ENCODE assay signal across 18 cellular contexts in the genomic region with DNA sequence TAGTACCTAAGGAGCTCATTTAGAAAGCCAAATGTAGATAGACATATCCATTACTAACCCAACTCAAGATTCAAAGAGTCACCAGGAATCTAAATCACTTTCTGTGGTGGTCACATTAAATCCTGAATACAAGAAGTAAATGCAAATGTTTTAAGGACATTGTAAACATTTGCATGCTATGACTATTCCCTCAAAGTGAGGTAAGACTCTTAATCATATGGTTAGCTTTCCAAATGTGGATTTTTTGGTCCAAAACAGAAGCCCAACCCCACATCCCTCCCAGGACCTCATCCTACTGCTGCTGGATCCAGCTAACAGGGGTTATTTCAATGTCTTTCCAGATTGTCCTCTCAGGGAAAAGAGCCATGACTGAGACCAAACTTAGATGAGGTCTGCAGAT.
DNase-seq lines count a peak whose midpoint lies in the region; ATAC-seq, FAIRE-seq and TF ChIP-seq lines count a peak whose summit lies in the region.
"Had no signal": no experiment of that assay in that cellular context is flagged by ENCODE, and none has a peak within 500 bp of the region (broad histone marks: within the 10 kb centered on the region; RNA-seq: fewer than 3 reads in every experiment).

No MANE protein-coding gene starts in this region.

- 0 out of 2 replicates have a peak, but pooled peaks cover 16% of the 10 kb centered on the region for H3K36me3 ChIP-seq in GM23248 (ENCODE audit: low read depth)
- no peaks in the 10 kb centered on the region for H3K36me3 ChIP-seq in astrocyte (ENCODE audit: insufficient read depth, low read length)
- H3K36me3 ChIP-seq: BLaER1 treated with 17β-estradiol and CSF1 and Interleukin-3, amounts not matched to agents 10 nM and 100 nM; HAP-1 had no signal

- H2AFZ ChIP-seq in GM23248 (no peak overlapping the region), astrocyte (ENCODE audit: low read depth, low read length) (no peak overlapping the region)

- CTCF ChIA-PET in activated CD4-positive, alpha-beta memory T cell treated with anti-CD3 and anti-CD28 coated beads for 36 hours (lab: Charles Lee), result no interaction called here

- H3K27me3 ChIP-seq in GM23248 (replicated peaks; ENCODE audit: insufficient read depth) (no peaks in the 10 kb centered on the region), astrocyte (ENCODE audit: insufficient read depth, low read length) (no peaks in the 10 kb centered on the region)
- H3K27me3 ChIP-seq: BLaER1 treated with 17β-estradiol and CSF1 and Interleukin-3, amounts not matched to agents 10 nM and 100 nM had no signal

- H3K27ac Mint-ChIP-seq in astrocyte (ENCODE audit: unreplicated experiment), result no peak overlapping the region
- no peak overlapping the region for H3K27ac Mint-ChIP-seq in activated CD4-positive, alpha-beta memory T cell treated with anti-CD3 and anti-CD28 coated beads for 36 hours
- H3K27ac Mint-ChIP-seq: B cell; CD4-positive, CD25-positive, alpha-beta regulatory T cell; CD8-positive, alpha-beta memory T cell had no signal

- peaks cover 2% of the 10 kb centered on the region for H3K9me3 Mint-ChIP-seq in astrocyte (ENCODE audit: unreplicated experiment)
- H3K9me3 Mint-ChIP-seq in activated CD4-positive, alpha-beta memory T cell treated with anti-CD3 and anti-CD28 coated beads for 36 hours, result no peaks in the 10 kb centered on the region

- peaks cover 12% of the 10 kb centered on the region for H3K36me3 Mint-ChIP-seq in astrocyte (ENCODE audit: low read depth, unreplicated experiment)
- H3K36me3 Mint-ChIP-seq in activated CD4-positive, alpha-beta memory T cell treated with anti-CD3 and anti-CD28 coated beads for 36 hours, result no peaks in the 10 kb centered on the region
- H3K36me3 Mint-ChIP-seq: CD4-positive, CD25-positive, alpha-beta regulatory T cell; CD8-positive, alpha-beta memory T cell had no signal

- DNase-seq in GM23248 (peak; percentile 54), astrocyte (ENCODE audit: low read depth) (peak; percentile 20), fibroblast of the aortic adventitia (ENCODE audit: low read depth) (peak; percentile 17)
- no peak for DNase-seq in stimulated activated CD4-positive, alpha-beta T cell treated with anti-CD3 and anti-CD28 coated beads, Interleukin-4, amount 100 ng/mL, for 24 hours
- DNase-seq in activated CD4-positive, alpha-beta memory T cell treated with anti-CD3 and anti-CD28 coated beads for 36 hours, result no peak
- DNase-seq: CD4-positive, CD25-positive, alpha-beta regulatory T cell; CD8-positive, alpha-beta memory T cell; COR-L47; DMS 273 treated with DMSO at 0.1 percent for 48 hours; DMS53; DND-41; EL had no signal

- no peak overlapping the region for H3K4me3 ChIP-seq in GM23248
- H3K4me3 ChIP-seq in astrocyte (ENCODE audit: insufficient read depth, low read depth, low read length), result no peak overlapping the region
- H3K4me3 ChIP-seq in fibroblast of the aortic adventitia (ENCODE audit: low read depth, low read length), result no peak overlapping the region
- H3K4me3 ChIP-seq: BLaER1 treated with 17β-estradiol and CSF1 and Interleukin-3, amounts not matched to agents 10 nM and 100 nM; GM12878; HAP-1 had no signal

- peaks cover 10% of the 10 kb centered on the region; the same call in 1 of the 2 replicates for H3K4me1 ChIP-seq in GM23248 (ENCODE audit: insufficient read depth)
- no peaks in the 10 kb centered on the region for H3K4me1 ChIP-seq in astrocyte (ENCODE audit: insufficient read depth, low read length)
- H3K4me1 ChIP-seq: BLaER1 treated with 17β-estradiol and CSF1 and Interleukin-3, amounts not matched to agents 10 nM and 100 nM; HAP-1 had no signal

- TF ChIP-seq CTCF in astrocyte (IDR thresholded peaks at IDR 0.05; ENCODE audit: insufficient read depth, low read depth, low read length) (no peak), fibroblast of the aortic adventitia (IDR thresholded peaks at IDR 0.05; ENCODE audit: insufficient read depth, low read length) (no peak)

- H3K4me1 Mint-ChIP-seq in astrocyte (ENCODE audit: low read depth, unreplicated experiment), result peaks cover 6% of the 10 kb centered on the region
- peaks cover 6% of the 10 kb centered on the region for H3K4me1 Mint-ChIP-seq in activated CD4-positive, alpha-beta memory T cell treated with anti-CD3 and anti-CD28 coated beads for 36 hours (ENCODE audit: low read depth)
- H3K4me1 Mint-ChIP-seq: B cell; CD4-positive, CD25-positive, alpha-beta regulatory T cell had no signal

- no peaks in the 10 kb centered on the region for H4K20me1 ChIP-seq in GM23248 (ENCODE audit: insufficient read depth)
- no peaks in the 10 kb centered on the region for H4K20me1 ChIP-seq in astrocyte (ENCODE audit: insufficient read depth, low read length)
- H4K20me1 ChIP-seq: BLaER1 treated with 17β-estradiol and CSF1 and Interleukin-3, amounts not matched to agents 10 nM and 100 nM had no signal

- POLR2A ChIA-PET in activated CD4-positive, alpha-beta memory T cell treated with anti-CD3 and anti-CD28 coated beads for 36 hours (lab: Charles Lee), result no interaction called here

- in situ Hi-C loops in GM23248 (cut with MboI), result no loop called here

- no peak overlapping the region for H3K4me3 Mint-ChIP-seq in astrocyte (ENCODE audit: unreplicated experiment)
- H3K4me3 Mint-ChIP-seq in activated CD4-positive, alpha-beta memory T cell treated with anti-CD3 and anti-CD28 coated beads for 36 hours, result no peak overlapping the region
- H3K4me3 Mint-ChIP-seq: B cell; CD4-positive, CD25-positive, alpha-beta regulatory T cell; CD8-positive, alpha-beta memory T cell had no signal

- ATAC-seq in HG02642 (IDR thresholded peaks at IDR 0.05; ENCODE audit: poor library complexity, unreplicated experiment), result no peak
- ATAC-seq: GM12878 had no signal

- H3K9ac ChIP-seq in GM23248, result no peak overlapping the region
- no peak overlapping the region for H3K9ac ChIP-seq in astrocyte (ENCODE audit: low read length)
- H3K9ac ChIP-seq: BLaER1 treated with 17β-estradiol and CSF1 and Interleukin-3, amounts not matched to agents 10 nM and 100 nM had no signal

- H3K4me2 ChIP-seq in GM23248 (ENCODE audit: unreplicated experiment) (peak overlapping the region; percentile 11), astrocyte (ENCODE audit: low read length) (no peak overlapping the region)
- H3K4me2 ChIP-seq: BLaER1 treated with 17β-estradiol and CSF1 and Interleukin-3, amounts not matched to agents 10 nM and 100 nM had no signal

- H3K9me2 ChIP-seq in GM23248 (ENCODE audit: insufficient read depth), result no peaks in the 10 kb centered on the region

- H3K27ac ChIP-seq in GM23248 (no peak overlapping the region), astrocyte (ENCODE audit: low read depth, low read length) (no peak overlapping the region)
- H3K27ac ChIP-seq: BLaER1 treated with 17β-estradiol and CSF1 and Interleukin-3, amounts not matched to agents 10 nM and 100 nM had no signal

- H3F3A ChIP-seq in GM23248 (ENCODE audit: insufficient read depth), result peaks cover 12% of the 10 kb centered on the region; the same call in 1 of the 2 replicates

- intact Hi-C loops in activated CD4-positive, alpha-beta memory T cell treated with anti-CD3 and anti-CD28 coated beads for 36 hours (cut with micrococcal nuclease), result no loop called here

- FAIRE-seq in astrocyte (lab: Jason Lieb, UNC), result no peak
- FAIRE-seq: A204.1, GM12878 had no signal

- peaks cover 18% of the 10 kb centered on the region for H3K27me3 Mint-ChIP-seq in astrocyte (ENCODE audit: low read depth, unreplicated experiment)
- peaks cover 15% of the 10 kb centered on the region for H3K27me3 Mint-ChIP-seq in activated CD4-positive, alpha-beta memory T cell treated with anti-CD3 and anti-CD28 coated beads for 36 hours

- no peaks in the 10 kb centered on the region for H3K9me3 ChIP-seq in GM23248 (ENCODE audit: low read depth)
- H3K9me3 ChIP-seq in astrocyte (ENCODE audit: insufficient read depth, low read depth, low read length), result no peaks in the 10 kb centered on the region
- H3K9me3 ChIP-seq: BLaER1 treated with 17β-estradiol and CSF1 and Interleukin-3, amounts not matched to agents 10 nM and 100 nM; HAP-1 had no signal

- H3K79me2 ChIP-seq in GM23248 (ENCODE audit: insufficient read depth) (no peaks in the 10 kb centered on the region), astrocyte (ENCODE audit: insufficient read depth, low read length) (no peaks in the 10 kb centered on the region)

Comparison
In these comparisons a context has a peak if more than half of its experiments do, and no peak if none do; other contexts are left out.
1. DNase-seq: peak in GM23248 (single experiment), astrocyte (single experiment) and fibroblast of the aortic adventitia (single experiment); none in stimulated activated CD4-positive, alpha-beta T cell treated with anti-CD3 and anti-CD28 coated beads, Interleukin-4, amount 100 ng/mL, for 24 hours (single experiment) and activated CD4-positive, alpha-beta memory T cell treated with anti-CD3 and anti-CD28 coated beads for 36 hours (single experiment).